In genomic region chr7:28160551-28160991, GRCh38 we compare ENCODE assay signal across 1 cellular context.
TF ChIP-seq lines count a peak whose summit lies in the region.

No MANE protein-coding gene starts in this region.

TF ChIP-seq in GM23338, 12 proteins besides CTCF, POLR2A, EP300 and RAD21 (continued from another document):
- no peak for TF ChIP-seq ETS1 (IDR thresholded peaks at IDR 0.05)
- TF ChIP-seq ZNF462 (CRISPR knock-in tag; IDR thresholded peaks at IDR 0.05), result peak; percentile 29; the same call in 1 of the 2 replicates
- TF ChIP-seq JUNB (IDR thresholded peaks at IDR 0.05; ENCODE audit: unreplicated experiment), result no peak
